8 cellular contexts compared by ENCODE assay signal in genomic region chr12:124469193-124469888, GRCh38.
DNase-seq lines count a peak whose midpoint lies in the region; ATAC-seq, FAIRE-seq and TF ChIP-seq lines count a peak whose summit lies in the region.

No MANE protein-coding gene starts in this region.

- peaks cover 38% of the 10 kb centered on the region for H3K9me3 ChIP-seq in A673 (ENCODE audit: low read depth, low read length, poor library complexity, severe bottlenecking)

- TF ChIP-seq CTCF in A673 (conservative IDR thresholded peaks at IDR 0.05; ENCODE audit: low read depth, low read length): peak; percentile 77
- peak; percentile 59 for TF ChIP-seq CTCF in GM12874 (IDR thresholded peaks at IDR 0.05; ENCODE audit: insufficient read depth, low read depth, low read length)

- H3K4me3 ChIP-seq in A673 (ENCODE audit: low read depth, low read length, poor library complexity, severe bottlenecking): no peak overlapping the region

- intact Hi-C loops in A673 (cut with micrococcal nuclease; ENCODE audit: unreplicated experiment): loop anchor here (5.0 kb wide), 2 partner anchors 38 to 147 kb away; no protein-coding TSS in a partner anchor

- CTCF ChIA-PET in A673 (lab: Charles Lee): interaction anchor here (0.9 kb wide), 1 partner anchor 415 kb away, joined by 13 read pairs; no protein-coding TSS in a partner anchor

- no peak for ATAC-seq in HG03139 (IDR thresholded peaks at IDR 0.05; ENCODE audit: unreplicated experiment)

- FAIRE-seq in HTR-8/SVneo (lab: Jason Lieb, UNC): no peak

- peaks cover 63% of the 10 kb centered on the region for H3K36me3 ChIP-seq in A673 (ENCODE audit: insufficient read depth, low read length, poor library complexity, severe bottlenecking)

- no peaks in the 10 kb centered on the region for H3K27me3 ChIP-seq in A673 (replicated peaks; ENCODE audit: insufficient read depth, low read depth, low read length, poor library complexity)

- POLR2A ChIA-PET in A673 (lab: Charles Lee; ENCODE audit: low non-redundant PET): no interaction called here

- H3K4me1 ChIP-seq in A673 (ENCODE audit: insufficient read depth, low read length, poor library complexity, severe bottlenecking): peaks cover 25% of the 10 kb centered on the region

- no peak overlapping the region for H3K27ac ChIP-seq in A673 (ENCODE audit: low read depth, low read length, poor library complexity, severe bottlenecking)

- no TSS peak for BruUV-seq in A673 (replicated peaks; lab: Mats Ljungman, UMichigan)

- DNase-seq in A673 (ENCODE audit: low spot score) (peak; percentile 50), iPS-NIHi7 (ENCODE audit: extremely low spot score) (peak; percentile 75), NK-92 (lab: John Stamatoyannopoulos, UW; ENCODE audit: unreplicated experiment) (no peak), HTR-8/SVneo (ENCODE audit: insufficient read length, low spot score) (no peak), DMS79 treated with DMSO at 0.1 percent for 48 hours (lab: John Stamatoyannopoulos, UW) (no peak)
- DNase-seq in activated CD4-positive, alpha-beta T cell treated with anti-CD3 and anti-CD28 coated beads, Interleukin-2, amount 50 U/mL, for 1 hour: peak; percentile 38

Comparison
In these comparisons a context has a peak if more than half of its experiments do, and no peak if none do; other contexts are left out.
1. DNase-seq: peak in A673 (single experiment), activated CD4-positive, alpha-beta T cell treated with anti-CD3 and anti-CD28 coated beads, Interleukin-2, amount 50 U/mL, for 1 hour (single experiment) and iPS-NIHi7 (single experiment); none in NK-92 (single experiment), HTR-8/SVneo (single experiment) and DMS79 treated with DMSO at 0.1 percent for 48 hours (single experiment).